30 cellular contexts compared by ENCODE assay signal in genomic region chr2:80335411-80335810, GRCh38. TPM values are rescaled to one million over a fixed set of nuclear protein-coding genes. Genes with fewer than 3 reads are reported as not detected.
"Had no signal": no experiment of that assay in that cellular context is flagged by ENCODE, and none has a peak within 500 bp of the region (broad histone marks: within the 10 kb centered on the region; RNA-seq: fewer than 3 reads in every experiment).

No MANE protein-coding gene starts in this region.

- H3K4me1 ChIP-seq: adrenal gland, body of pancreas, foreskin keratinocyte, gastrocnemius medialis had no signal

- H2AFZ ChIP-seq: hepatocyte had no signal

- H3K4me3 ChIP-seq: adrenal gland, body of pancreas, coronary artery, dorsolateral prefrontal cortex, gastrocnemius medialis, heart left ventricle, hepatocyte had no signal

- H3K36me3 ChIP-seq: adrenal gland, gastrocnemius medialis, heart left ventricle had no signal

- H3K4me2 ChIP-seq: hepatocyte had no signal

- ATAC-seq: activated CD4-positive, alpha-beta T cell treated with anti-CD3 and anti-CD28 coated beads for 36 hours; activated CD8-positive, alpha-beta memory T cell treated with anti-CD3 and anti-CD28 coated beads, Interleukin-2, amount 10 ng/mL, durations not matched to agents 7 days and 5 days; activated CD8-positive, alpha-beta T cell treated with anti-CD3 and anti-CD28 coated beads, Interleukin-2, amount 10 ng/mL, durations not matched to agents 7 days and 5 days; activated naive CD8-positive, alpha-beta T cell treated with anti-CD3 and anti-CD28 coated beads, Interleukin-2, amount 50 U/mL, for 24 hours; body of pancreas; esophagus mucosa; foreskin keratinocyte; gastrocnemius medialis; heart left ventricle had no signal

- DNase-seq: activated CD4-positive, alpha-beta memory T cell treated with anti-CD3 and anti-CD28 coated beads for 36 hours; activated CD4-positive, alpha-beta T cell treated with anti-CD3 and anti-CD28 coated beads for 36 hours; activated CD4-positive, alpha-beta T cell treated with anti-CD3 and anti-CD28 coated beads, Interleukin-2, amount 10 ng/mL, durations not matched to agents 24 days and 14 days; activated CD4-positive, CD25-positive, alpha-beta regulatory T cell; activated CD4-positive, CD25-positive, alpha-beta regulatory T cell treated with anti-CD3 and anti-CD28 coated beads, Interleukin-2, amount 50 U/mL, for 72 hours; activated CD8-positive, alpha-beta memory T cell treated with anti-CD3 and anti-CD28 coated beads, Interleukin-2, amount 10 ng/mL, durations not matched to agents 7 days and 5 days; activated CD8-positive, alpha-beta memory T cell treated with anti-CD3 and anti-CD28 coated beads, Interleukin-2, amount 50 U/mL, for 4 hours; activated CD8-positive, alpha-beta T cell treated with anti-CD3 and anti-CD28 coated beads, Interleukin-2, amount 10 ng/mL, durations not matched to agents 7 days and 5 days; activated effector memory CD4-positive, alpha-beta T cell treated with anti-CD3 and anti-CD28 coated beads, Interleukin-2, amount 50 U/mL, for 16 hours; activated naive CD4-positive, alpha-beta T cell treated with anti-CD3 and anti-CD28 coated beads for 36 hours; activated naive CD8-positive, alpha-beta T cell treated with anti-CD3 and anti-CD28 coated beads for 36 hours; activated naive CD8-positive, alpha-beta T cell treated with anti-CD3 and anti-CD28 coated beads, Interleukin-2, amount 50 U/mL, for 24 hours; activated T-cell treated with anti-CD3 and anti-CD28 coated beads, Interleukin-2, amount 50 U/mL, for 1 hour; activated T-cell treated with anti-CD3 and anti-CD28 coated beads, Interleukin-2, amount 50 U/mL, for 48 hours; adrenal gland; amygdala; aorta; body of pancreas; cerebellar nuclear complex; effector memory CD4-positive, alpha-beta T cell; endodermal cell; foreskin keratinocyte; gastrocnemius medialis; glutamatergic neuron; heart left ventricle; T-helper 2 cell had no signal

- H3K9me3 ChIP-seq: adrenal gland, body of pancreas, gastrocnemius medialis, heart left ventricle had no signal

- H3K79me2 ChIP-seq: hepatocyte had no signal

- H3K27ac ChIP-seq: adrenal gland, body of pancreas, coronary artery, dorsolateral prefrontal cortex, foreskin keratinocyte, gastrocnemius medialis, heart left ventricle, hepatocyte had no signal

- H3K27me3 ChIP-seq: adrenal gland, body of pancreas, foreskin keratinocyte, gastrocnemius medialis, heart left ventricle, hepatocyte had no signal

RNA-seq across cellular contexts. Expression of gene LRRTM1, which starts 30.9 kb away (rescaled TPM):
- polyA plus RNA-seq: aorta, foreskin keratinocyte had no signal
